In genomic region chr7:75630549-75630948, GRCh38 we compare ENCODE assay signal across 32 cellular contexts.
"Had no signal": no experiment of that assay in that cellular context is flagged by ENCODE, and none has a peak within 500 bp of the region (broad histone marks: within the 10 kb centered on the region; RNA-seq: fewer than 3 reads in every experiment).

No MANE protein-coding gene starts in this region.

- H3K36me3 Mint-ChIP-seq: natural killer cell treated with Interleukin-12 subunit alpha and Interleukin-12 subunit beta and Interleukin-15 and Interleukin-18, amount 100 ng/mL, for 72 hours; stimulated activated effector memory CD8-positive, alpha-beta T cell treated with anti-CD3 and anti-CD28 coated beads, Interleukin-12 subunit alpha, Interleukin-12 subunit beta, amount 100 ng/mL, for 72 hours had no signal

- H3K4me1 ChIP-seq: body of pancreas, colonic mucosa, gastroesophageal sphincter, left ventricle myocardium inferior had no signal

- H3K4me3 Mint-ChIP-seq: activated CD8-positive, alpha-beta memory T cell treated with anti-CD3 and anti-CD28 coated beads, Interleukin-2, amount 10 ng/mL, durations not matched to agents 7 days and 5 days; activated CD8-positive, alpha-beta T cell treated with anti-CD3 and anti-CD28 coated beads, Interleukin-2, amount 10 ng/mL, durations not matched to agents 7 days and 5 days; activated T-cell treated with anti-CD3 and anti-CD28 coated beads, Interleukin-2, amount 50 U/mL, for 72 hours; natural killer cell treated with Interleukin-12 subunit alpha and Interleukin-12 subunit beta and Interleukin-15 and Interleukin-18, amount 100 ng/mL, for 72 hours; stimulated activated effector memory CD8-positive, alpha-beta T cell treated with anti-CD3 and anti-CD28 coated beads, Interleukin-12 subunit alpha, Interleukin-12 subunit beta, amount 100 ng/mL, for 72 hours; stimulated activated naive CD8-positive, alpha-beta T cell treated with anti-CD3 and anti-CD28 coated beads, Interleukin-15, Interleukin-2, amounts not matched to agents 100 ng/mL and 50 ng/mL, for 24 hours had no signal

- H3K27me3 ChIP-seq: body of pancreas, colonic mucosa, dorsolateral prefrontal cortex, gastroesophageal sphincter, hepatocyte, ovary had no signal

- H3K36me3 ChIP-seq: colonic mucosa, gastroesophageal sphincter, ovary, thoracic aorta had no signal

- H3K4me3 ChIP-seq: body of pancreas, colonic mucosa, dorsolateral prefrontal cortex, gastroesophageal sphincter, hepatocyte, left ventricle myocardium inferior, lung, ovary, skin epidermis, thoracic aorta had no signal

- H3K27me3 Mint-ChIP-seq: activated CD8-positive, alpha-beta memory T cell treated with anti-CD3 and anti-CD28 coated beads, Interleukin-2, amount 10 ng/mL, durations not matched to agents 7 days and 5 days; natural killer cell treated with Interleukin-12 subunit alpha and Interleukin-12 subunit beta and Interleukin-15 and Interleukin-18, amount 100 ng/mL, for 72 hours; progenitor cell of endocrine pancreas; stimulated activated naive CD8-positive, alpha-beta T cell treated with anti-CD3 and anti-CD28 coated beads, Interleukin-15, Interleukin-2, amounts not matched to agents 100 ng/mL and 50 ng/mL, for 24 hours had no signal

- H3K27ac Mint-ChIP-seq: activated CD8-positive, alpha-beta memory T cell treated with anti-CD3 and anti-CD28 coated beads, Interleukin-2, amount 10 ng/mL, durations not matched to agents 7 days and 5 days; activated CD8-positive, alpha-beta T cell treated with anti-CD3 and anti-CD28 coated beads, Interleukin-2, amount 10 ng/mL, durations not matched to agents 7 days and 5 days; activated naive CD4-positive, alpha-beta T cell treated with anti-CD3 and anti-CD28 coated beads, Interleukin-2, amount 50 U/mL, for 72 hours; activated T-cell treated with anti-CD3 and anti-CD28 coated beads, Interleukin-2, amount 50 U/mL, for 72 hours; natural killer cell treated with Interleukin-12 subunit alpha and Interleukin-12 subunit beta and Interleukin-15 and Interleukin-18, amount 100 ng/mL, for 72 hours; stimulated activated naive CD8-positive, alpha-beta T cell treated with anti-CD3 and anti-CD28 coated beads, Interleukin-15, Interleukin-2, amounts not matched to agents 100 ng/mL and 50 ng/mL, for 24 hours had no signal

- H3K9me3 ChIP-seq: body of pancreas, colonic mucosa, ovary, thoracic aorta had no signal

- DNase-seq: activated CD4-positive, alpha-beta T cell treated with anti-CD3 and anti-CD28 coated beads for 1 hour; activated CD4-positive, alpha-beta T cell treated with anti-CD3 and anti-CD28 coated beads, Interleukin-2, amount 50 U/mL, for 1 hour; activated CD8-positive, alpha-beta memory T cell treated with anti-CD3 and anti-CD28 coated beads, Interleukin-2, amount 10 ng/mL, durations not matched to agents 7 days and 5 days; activated CD8-positive, alpha-beta T cell treated with anti-CD3 and anti-CD28 coated beads, Interleukin-2, amount 10 ng/mL, durations not matched to agents 7 days and 5 days; activated naive CD4-positive, alpha-beta T cell; activated T-cell treated with anti-CD3 and anti-CD28 coated beads for 4 hours; activated T-cell treated with anti-CD3 and anti-CD28 coated beads, Interleukin-2, amount 50 U/mL, for 72 hours; aorta; body of pancreas; cerebellar nuclear complex; colonic mucosa; dorsolateral prefrontal cortex; effector memory CD4-positive, alpha-beta T cell; islet precursor cell; left ventricle myocardium inferior; mesendoderm; ovary; retina; stimulated activated CD4-positive, alpha-beta T cell treated with anti-CD3 and anti-CD28 coated beads, Interleukin-12 subunit alpha, Interleukin-12 subunit beta, amount 100 ng/mL, for 4 hours; stimulated activated CD4-positive, alpha-beta T cell treated with anti-CD3 and anti-CD28 coated beads, Interleukin-4, amount 100 ng/mL, for 24 hours; T-helper 9 cell; trophoblast cell had no signal

- H3K27ac ChIP-seq: body of pancreas, colonic mucosa, gastroesophageal sphincter, hepatocyte, left ventricle myocardium inferior, ovary, skin epidermis, thoracic aorta had no signal
